In genomic region chr4:161815841-161816240, GRCh38 we compare ENCODE assay signal across 23 cellular contexts.
"Had no signal": no experiment of that assay in that cellular context is flagged by ENCODE, and none has a peak within 500 bp of the region (broad histone marks: within the 10 kb centered on the region; RNA-seq: fewer than 3 reads in every experiment).

No MANE protein-coding gene starts in this region.

- H3K27me3 Mint-ChIP-seq: progenitor cell of endocrine pancreas; stimulated activated naive B cell treated with anti-CD40 and anti-IgM and Interleukin-4, amounts not matched to agents 10 μg/mL and 1 μg/mL and 100 μg/mL, for 72 hours; stimulated activated naive CD8-positive, alpha-beta T cell treated with anti-CD3 and anti-CD28 coated beads, Interleukin-15, Interleukin-2, amounts not matched to agents 100 ng/mL and 50 ng/mL, for 24 hours had no signal

- H3K36me3 Mint-ChIP-seq: neural progenitor cell; stimulated activated effector memory CD8-positive, alpha-beta T cell treated with anti-CD3 and anti-CD28 coated beads, Interleukin-12 subunit alpha, Interleukin-12 subunit beta, amount 100 ng/mL, for 72 hours; stimulated activated naive B cell treated with anti-CD40 and anti-IgM and Interleukin-4, amounts not matched to agents 10 μg/mL and 1 μg/mL and 100 μg/mL, for 72 hours had no signal

- H3K27ac Mint-ChIP-seq: nephron; neural progenitor cell; progenitor cell of endocrine pancreas; stimulated activated effector memory CD8-positive, alpha-beta T cell treated with anti-CD3 and anti-CD28 coated beads, Interleukin-12 subunit alpha, Interleukin-12 subunit beta, amount 100 ng/mL, for 72 hours; stimulated activated naive B cell treated with anti-CD40 and anti-IgM and Interleukin-4, amounts not matched to agents 10 μg/mL and 1 μg/mL and 100 μg/mL, for 72 hours; stimulated activated naive CD8-positive, alpha-beta T cell treated with anti-CD3 and anti-CD28 coated beads, Interleukin-15, Interleukin-2, amounts not matched to agents 100 ng/mL and 50 ng/mL, for 24 hours had no signal

- H3K4me1 Mint-ChIP-seq: nephron; neural progenitor cell; stimulated activated effector memory CD8-positive, alpha-beta T cell treated with anti-CD3 and anti-CD28 coated beads, Interleukin-12 subunit alpha, Interleukin-12 subunit beta, amount 100 ng/mL, for 72 hours; stimulated activated naive B cell treated with anti-CD40 and anti-IgM and Interleukin-4, amounts not matched to agents 10 μg/mL and 1 μg/mL and 100 μg/mL, for 72 hours had no signal

- ATAC-seq: psoas muscle; right cardiac atrium; right lobe of liver; stimulated activated effector memory CD8-positive, alpha-beta T cell treated with anti-CD3 and anti-CD28 coated beads, Interleukin-12 subunit alpha, Interleukin-12 subunit beta, amount 100 ng/mL, for 72 hours; stimulated activated naive B cell treated with anti-CD40 and anti-IgM and Interleukin-4, amounts not matched to agents 10 μg/mL and 1 μg/mL and 100 μg/mL, for 72 hours had no signal

- DNase-seq: occipital lobe; ovary; posterior cingulate gyrus; psoas muscle; right cardiac atrium; right lobe of liver; sigmoid colon; small intestine; stimulated activated CD4-positive, alpha-beta T cell treated with anti-CD3 and anti-CD28 coated beads, Interleukin-15, amount 100 ng/mL, for 24 hours; stimulated activated CD4-positive, alpha-beta T cell treated with anti-CD3 and anti-CD28 coated beads, Interleukin-2, amount 100 ng/mL, for 24 hours; stimulated activated CD4-positive, alpha-beta T cell treated with anti-CD3 and anti-CD28 coated beads, Interleukin-2, amount 100 ng/mL, for 48 hours; stimulated activated CD4-positive, alpha-beta T cell treated with anti-CD3 and anti-CD28 coated beads, Interleukin-4, amount 100 ng/mL, for 24 hours; stimulated activated naive B cell treated with anti-CD40 and anti-IgM and Interleukin-4, amounts not matched to agents 10 μg/mL and 1 μg/mL and 100 μg/mL, for 72 hours; stimulated activated naive CD4-positive, alpha-beta T cell treated with Interleukin-2 at 50 U/mL for 16 hours; stomach; thyroid gland; trophoblast cell; upper lobe of left lung had no signal

- H3K9me3 Mint-ChIP-seq: nephron, neural progenitor cell had no signal

- H3K4me3 Mint-ChIP-seq: nephron; neural progenitor cell; stimulated activated effector memory CD8-positive, alpha-beta T cell treated with anti-CD3 and anti-CD28 coated beads, Interleukin-12 subunit alpha, Interleukin-12 subunit beta, amount 100 ng/mL, for 72 hours; stimulated activated naive B cell treated with anti-CD40 and anti-IgM and Interleukin-4, amounts not matched to agents 10 μg/mL and 1 μg/mL and 100 μg/mL, for 72 hours; stimulated activated naive CD8-positive, alpha-beta T cell treated with anti-CD3 and anti-CD28 coated beads, Interleukin-15, Interleukin-2, amounts not matched to agents 100 ng/mL and 50 ng/mL, for 24 hours had no signal
